Comparison of ENCODE assay signal across 8 cellular contexts in genomic region chr9:94084314-94084713, GRCh38. TPM values are rescaled to one million over a fixed set of nuclear protein-coding genes. Genes with fewer than 3 reads are reported as not detected.
DNase-seq lines count a peak whose midpoint lies in the region; ATAC-seq and TF ChIP-seq lines count a peak whose summit lies in the region.

Gene PTPDC1, plus strand, starts transcription at chr9:94084464. Its CDS starts 67 bp downstream, at chr9:94084531.

- H3K4me1 Mint-ChIP-seq in activated T-helper 2 cell treated with anti-CD3 and anti-CD28 coated beads, Interferon-gamma antibody, Interleukin-2, Interleukin-4, amounts not matched to agents 10 μg/mL and 5 μg/mL and 100 μg/mL, durations not matched to agents 14 hours and 24 hours and 36 hours (ENCODE audit: low read depth) = peaks cover 16% of the 10 kb centered on the region

- no peak within 1 kb of the TSS for H3K4me3 Mint-ChIP-seq in activated T-helper 2 cell treated with anti-CD3 and anti-CD28 coated beads, Interferon-gamma antibody, Interleukin-2, Interleukin-4, amounts not matched to agents 10 μg/mL and 5 μg/mL and 100 μg/mL, durations not matched to agents 14 hours and 24 hours and 36 hours (ENCODE audit: low read depth)

- peaks cover 40% of the 10 kb centered on the region for H3K4me1 ChIP-seq in lower lobe of right lung
- peaks cover 0 to 7% (median 0%) of the 10 kb centered on the region in 4 donors for H3K4me1 ChIP-seq in tibial artery

- TF ChIP-seq CTCF in lower lobe of right lung (IDR thresholded peaks at IDR 0.05) (no peak), tibial artery (IDR thresholded peaks at IDR 0.05) (no peak)

- ATAC-seq in lower lobe of right lung (peak; percentile 42 to 58), HG03025 (IDR thresholded peaks at IDR 0.05; ENCODE audit: low FRiP score, unreplicated experiment) (no peak), GM21786 (IDR thresholded peaks at IDR 0.05; ENCODE audit: unreplicated experiment) (no peak)

- H3K36me3 Mint-ChIP-seq in activated T-helper 2 cell treated with anti-CD3 and anti-CD28 coated beads, Interferon-gamma antibody, Interleukin-2, Interleukin-4, amounts not matched to agents 10 μg/mL and 5 μg/mL and 100 μg/mL, durations not matched to agents 14 hours and 24 hours and 36 hours (ENCODE audit: low read depth) = no peaks in the 10 kb centered on the region

- peak within 1 kb of the TSS; percentile 22 for H3K27ac ChIP-seq in lower lobe of right lung
- H3K27ac ChIP-seq in tibial artery = no peak within 1 kb of the TSS

- peak; percentile 32 for DNase-seq in AG08395 (ENCODE audit: low spot score)
- peak; percentile 50 for DNase-seq in M059J (ENCODE audit: low read depth)
- DNase-seq in dermis blood vessel endothelial cell = peak; percentile 41
- DNase-seq in lower lobe of right lung = no peak
- no peak for DNase-seq in tibial artery
- no peak for DNase-seq in activated T-helper 2 cell treated with anti-CD3 and anti-CD28 coated beads, Interferon-gamma antibody, Interleukin-2, Interleukin-4, amounts not matched to agents 10 μg/mL and 5 μg/mL and 100 μg/mL, durations not matched to agents 14 hours and 24 hours and 36 hours (ENCODE audit: low spot score)

- H3K9me3 ChIP-seq in lower lobe of right lung = no peaks in the 10 kb centered on the region
- H3K9me3 ChIP-seq in tibial artery = no peaks in the 10 kb centered on the region

- H3K36me3 ChIP-seq in lower lobe of right lung = no peaks in the 10 kb centered on the region
- peaks cover 5 to 11% (median 7%) of the 10 kb centered on the region in 3 donors for H3K36me3 ChIP-seq in tibial artery

- no peaks in the 10 kb centered on the region for H3K27me3 ChIP-seq in lower lobe of right lung (ENCODE audit: low read depth)
- no peaks in the 10 kb centered on the region for H3K27me3 ChIP-seq in tibial artery

- intact Hi-C loops in lower lobe of right lung (cut with DNase I) (no loop called here), tibial artery (cut with DNase I; ENCODE audit: low total_unique reads) (no loop called here)
- intact Hi-C loops in activated T-helper 2 cell treated with anti-CD3 and anti-CD28 coated beads, Interferon-gamma antibody, Interleukin-2, Interleukin-4, amounts not matched to agents 10 μg/mL and 5 μg/mL and 100 μg/mL, durations not matched to agents 14 hours and 24 hours and 36 hours (cut with micrococcal nuclease) = no loop called here

- no peak within 1 kb of the TSS for H3K27ac Mint-ChIP-seq in activated T-helper 2 cell treated with anti-CD3 and anti-CD28 coated beads, Interferon-gamma antibody, Interleukin-2, Interleukin-4, amounts not matched to agents 10 μg/mL and 5 μg/mL and 100 μg/mL, durations not matched to agents 14 hours and 24 hours and 36 hours

- H3K9me3 Mint-ChIP-seq in activated T-helper 2 cell treated with anti-CD3 and anti-CD28 coated beads, Interferon-gamma antibody, Interleukin-2, Interleukin-4, amounts not matched to agents 10 μg/mL and 5 μg/mL and 100 μg/mL, durations not matched to agents 14 hours and 24 hours and 36 hours = no peaks in the 10 kb centered on the region

- H3K4me3 ChIP-seq in lower lobe of right lung = no peak within 1 kb of the TSS
- H3K4me3 ChIP-seq in tibial artery = no peak within 1 kb of the TSS

- H3K27me3 Mint-ChIP-seq in activated T-helper 2 cell treated with anti-CD3 and anti-CD28 coated beads, Interferon-gamma antibody, Interleukin-2, Interleukin-4, amounts not matched to agents 10 μg/mL and 5 μg/mL and 100 μg/mL, durations not matched to agents 14 hours and 24 hours and 36 hours (ENCODE audit: low read depth) = no peaks in the 10 kb centered on the region

RNA-seq across cellular contexts. Expression of gene PTPDC1, which starts in this region (rescaled TPM):
- total RNA-seq in M059J (2014; rRNA removed; shearing (Covaris generic)) = 2.2 and 3.9 TPM in 2 replicates
- 5.9 and 7.0 TPM in 2 replicates for total RNA-seq in dermis blood vessel endothelial cell
- 11.0 TPM for total RNA-seq in lower lobe of right lung
- 7.1 and 7.2 TPM in 2 replicates for total RNA-seq in activated T-helper 2 cell treated with anti-CD3 and anti-CD28 coated beads, Interferon-gamma antibody, Interleukin-2, Interleukin-4, amounts not matched to agents 10 μg/mL and 5 μg/mL and 100 μg/mL, durations not matched to agents 14 hours and 24 hours and 36 hours

Comparison
In these comparisons a context has a peak if more than half of its experiments do, and no peak if none do; other contexts are left out.
1. DNase-seq: peak in AG08395 (single experiment), M059J (single experiment) and dermis blood vessel endothelial cell (single experiment); none in lower lobe of right lung (single experiment), tibial artery (0 of 2) and activated T-helper 2 cell treated with anti-CD3 and anti-CD28 coated beads, Interferon-gamma antibody, Interleukin-2, Interleukin-4, amounts not matched to agents 10 μg/mL and 5 μg/mL and 100 μg/mL, durations not matched to agents 14 hours and 24 hours and 36 hours (single experiment).
2. ATAC-seq: peak in lower lobe of right lung (2 of 2); none in HG03025 (single experiment) and GM21786 (single experiment).